ENCODE assay signal across 10 cellular contexts in the genomic region with DNA sequence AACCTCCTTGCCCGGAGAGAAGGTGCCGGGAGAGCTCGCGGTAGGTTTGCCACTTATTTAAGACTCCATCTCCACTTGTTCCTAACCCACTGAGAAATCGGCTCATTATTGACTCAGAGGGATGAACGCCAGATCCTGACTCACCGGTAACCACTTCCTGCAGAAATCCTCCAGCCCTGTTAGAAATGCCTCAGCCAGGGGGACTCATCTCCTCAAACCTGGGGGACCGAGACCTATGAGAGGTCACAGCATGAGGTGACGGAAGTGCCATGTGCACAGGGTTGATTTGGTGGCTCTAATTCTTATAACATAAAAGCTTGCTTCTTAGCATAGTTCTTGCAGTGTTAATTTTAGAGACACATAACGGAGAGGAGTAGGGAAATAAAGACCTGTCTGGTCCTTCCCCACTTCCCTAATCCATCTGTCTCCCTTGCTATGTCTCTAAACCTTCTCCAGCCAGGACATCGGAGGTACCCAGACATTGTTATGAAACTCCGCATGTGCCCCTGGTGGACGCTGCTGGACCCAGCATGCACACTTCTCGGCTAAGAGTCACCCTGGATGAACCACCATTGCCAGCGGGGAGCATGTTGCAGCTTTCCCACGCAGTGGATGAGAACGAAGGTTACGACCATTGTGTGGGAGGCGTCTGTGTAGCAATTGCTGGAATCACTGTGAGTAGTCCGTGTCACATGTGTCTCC.
DNase-seq lines count a peak whose midpoint lies in the region; ATAC-seq and TF ChIP-seq lines count a peak whose summit lies in the region.
"Had no signal": no experiment of that assay in that cellular context is flagged by ENCODE, and none has a peak within 500 bp of the region (broad histone marks: within the 10 kb centered on the region; RNA-seq: fewer than 3 reads in every experiment).

No MANE protein-coding gene starts in this region.

- peaks cover 0 to 6% (median 3%) of the 10 kb centered on the region in 3 donors for H3K27me3 ChIP-seq in psoas muscle (ENCODE audit: insufficient read depth in 3 of 3, low read length in 2 of 3)

- 83 to 84% (median 83%) methylated on average over 20 of the region's 20 CpGs for WGBS in psoas muscle, 3 donors

- DNase-seq in GM04504 (ENCODE audit: low read depth) (peak; percentile 85), MV-4-11 (lab: John Stamatoyannopoulos, UW) (peak; percentile 13), dermis microvascular lymphatic vessel endothelial cell (ENCODE audit: low read depth in 2 of 2) (peak; percentile 36 to 95), putamen (ENCODE audit: low spot score) (peak; percentile 68), NCI-H128 (lab: John Stamatoyannopoulos, UW; ENCODE audit: unreplicated experiment) (no peak), psoas muscle (no peak), NCI-H2196 treated with DMSO at 0.1 percent for 48 hours (lab: John Stamatoyannopoulos, UW; ENCODE audit: unreplicated experiment) (no peak)
- DNase-seq: activated effector memory CD4-positive, alpha-beta T cell treated with Interleukin-2 at 50 U/mL for 16 hours; NCI-H2171 had no signal

- H3K36me3 ChIP-seq in psoas muscle (ENCODE audit: insufficient read depth in 1 of 2, low read depth in 1 of 2) = no peaks in the 10 kb centered on the region

- no peak for ATAC-seq in psoas muscle
- ATAC-seq: left lobe of liver had no signal

- intact Hi-C loops in psoas muscle (cut with DNase I) = no loop called here

- H3K9me3 ChIP-seq in psoas muscle = no peaks in the 10 kb centered on the region

- H3K4me1 ChIP-seq in psoas muscle = no peaks in the 10 kb centered on the region

- no peak overlapping the region for H3K4me3 ChIP-seq in psoas muscle

- no peak for TF ChIP-seq CTCF in psoas muscle (IDR thresholded peaks at IDR 0.05)

- no peak overlapping the region for H3K27ac ChIP-seq in psoas muscle

Comparison
In these comparisons a context has a peak if more than half of its experiments do, and no peak if none do; other contexts are left out.
1. DNase-seq: peak in GM04504 (single experiment), MV-4-11 (single experiment), dermis microvascular lymphatic vessel endothelial cell (2 of 2) and putamen (single experiment); none in NCI-H128 (single experiment), psoas muscle (0 of 2) and NCI-H2196 treated with DMSO at 0.1 percent for 48 hours (single experiment).